1 cellular context compared by ENCODE assay signal in the genomic region with DNA sequence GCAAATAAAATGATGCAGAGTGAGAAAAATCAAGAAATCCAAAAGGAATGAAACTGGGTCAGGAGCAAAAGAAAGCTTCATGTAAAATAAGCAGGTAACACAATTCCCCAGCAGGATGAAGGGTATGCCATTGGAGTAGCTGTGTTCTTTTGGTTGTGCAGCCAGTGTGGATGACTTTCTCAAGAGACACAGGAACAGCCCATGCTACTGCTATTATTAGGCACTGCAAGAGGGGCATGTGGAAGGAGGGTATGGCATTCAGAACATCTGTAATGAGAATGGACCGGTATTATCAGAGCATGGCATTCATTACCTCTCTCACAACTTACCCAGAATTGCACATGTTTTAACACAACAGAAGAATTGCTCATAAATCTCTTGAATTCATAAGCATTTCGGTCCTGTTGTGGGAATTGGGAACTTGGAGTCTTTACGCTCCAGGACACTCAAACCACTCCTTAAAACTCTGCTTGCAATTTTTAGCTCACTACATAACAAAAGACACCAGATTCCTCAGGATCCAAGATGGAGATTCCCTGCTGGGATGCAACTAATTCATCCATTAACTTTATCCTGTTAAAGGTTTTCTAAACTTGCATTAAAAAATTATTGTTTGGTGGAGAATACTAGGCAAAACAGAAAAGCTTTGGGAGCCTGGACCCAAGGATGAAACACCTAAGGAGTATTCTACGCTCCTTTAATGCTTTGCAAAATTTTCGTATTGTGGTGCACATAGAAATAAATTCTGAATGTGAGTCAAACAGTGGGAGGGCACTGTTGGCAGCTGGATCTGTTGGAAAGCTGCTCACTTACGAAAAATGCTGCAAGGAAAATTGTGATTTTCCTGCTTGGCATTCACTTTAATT.
TF ChIP-seq lines count a peak whose summit lies in the region.

No MANE protein-coding gene starts in this region.

TF ChIP-seq in HEK293T, 16 proteins besides CTCF, POLR2A, EP300 and RAD21:
- TF ChIP-seq NFRKB (IDR thresholded peaks at IDR 0.05) (no peak), FOXK2 (IDR thresholded peaks at IDR 0.05) (no peak), L3MBTL2 (conservative IDR thresholded peaks at IDR 0.05) (no peak), LEF1 (IDR thresholded peaks at IDR 0.05; ENCODE audit: borderline replicate concordance) (no peak), TARDBP (IDR thresholded peaks at IDR 0.05) (no peak), BHLHE40 (IDR thresholded peaks at IDR 0.05; ENCODE audit: borderline replicate concordance) (no peak), ARNT (IDR thresholded peaks at IDR 0.05) (no peak), FOXA1 (IDR thresholded peaks at IDR 0.05) (no peak), CTBP1 (IDR thresholded peaks at IDR 0.05; ENCODE audit: borderline replicate concordance) (no peak), ELF4 (IDR thresholded peaks at IDR 0.05) (no peak), SP1 (IDR thresholded peaks at IDR 0.05) (no peak), SUZ12 (IDR thresholded peaks at IDR 0.05) (no peak), HDGF (IDR thresholded peaks at IDR 0.05; ENCODE audit: borderline replicate concordance) (no peak), ZNF384 (IDR thresholded peaks at IDR 0.05) (no peak), FOXM1 (IDR thresholded peaks at IDR 0.05; ENCODE audit: borderline replicate concordance) (no peak)
- TF ChIP-seq, protein P1, sequence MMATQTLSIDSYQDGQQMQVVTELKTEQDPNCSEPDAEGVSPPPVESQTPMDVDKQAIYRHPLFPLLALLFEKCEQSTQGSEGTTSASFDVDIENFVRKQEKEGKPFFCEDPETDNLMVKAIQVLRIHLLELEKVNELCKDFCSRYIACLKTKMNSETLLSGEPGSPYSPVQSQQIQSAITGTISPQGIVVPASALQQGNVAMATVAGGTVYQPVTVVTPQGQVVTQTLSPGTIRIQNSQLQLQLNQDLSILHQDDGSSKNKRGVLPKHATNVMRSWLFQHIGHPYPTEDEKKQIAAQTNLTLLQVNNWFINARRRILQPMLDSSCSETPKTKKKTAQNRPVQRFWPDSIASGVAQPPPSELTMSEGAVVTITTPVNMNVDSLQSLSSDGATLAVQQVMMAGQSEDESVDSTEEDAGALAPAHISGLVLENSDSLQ (IDR thresholded peaks at IDR 0.05): no peak
